ENCODE assay signal across 22 cellular contexts in genomic region chr16:46896314-46896968, GRCh38. TPM values are rescaled to one million over a fixed set of nuclear protein-coding genes. Genes with fewer than 3 reads are reported as not detected.
DNase-seq lines count a peak whose midpoint lies in the region; ATAC-seq and TF ChIP-seq lines count a peak whose summit lies in the region.
"Had no signal": no experiment of that assay in that cellular context is flagged by ENCODE, and none has a peak within 500 bp of the region (broad histone marks: within the 10 kb centered on the region; RNA-seq: fewer than 3 reads in every experiment).

No MANE protein-coding gene starts in this region.

- POLR2A ChIA-PET in WTC11 (lab: Charles Lee): interaction anchor here (0.5 to 0.7 kb wide), 3 partner anchors 14 to 1049 kb away, joined by 3 read pairs; no protein-coding TSS in a partner anchor

- H3K9me3 ChIP-seq in endodermal cell (ENCODE audit: control insufficient read depth, low read length) (no peaks in the 10 kb centered on the region), mesenchymal stem cell (ENCODE audit: control insufficient read depth, low read length) (no peaks in the 10 kb centered on the region), skeletal muscle tissue (ENCODE audit: control insufficient read depth in 3 of 3, low read length in 3 of 3) (no peaks in the 10 kb centered on the region), MG63 (no peaks in the 10 kb centered on the region)
- H3K9me3 ChIP-seq: Peyer's patch, upper lobe of left lung had no signal

- H3K27me3 ChIP-seq in endodermal cell (ENCODE audit: control insufficient read depth, insufficient read depth, low read length, poor library complexity, severe bottlenecking): no peaks in the 10 kb centered on the region
- no peaks in the 10 kb centered on the region for H3K27me3 ChIP-seq in mesenchymal stem cell (ENCODE audit: control insufficient read depth in 1 of 2, insufficient read depth in 1 of 2, low read length in 2 of 2)
- H3K27me3 ChIP-seq in skeletal muscle tissue (ENCODE audit: control insufficient read depth in 3 of 3, insufficient read depth in 3 of 3, low read length in 3 of 3): no peaks in the 10 kb centered on the region
- H3K27me3 ChIP-seq in MG63: no peaks in the 10 kb centered on the region
- H3K27me3 ChIP-seq: Peyer's patch, upper lobe of left lung had no signal

- no peak overlapping the region for H2BK5ac ChIP-seq in mesenchymal stem cell (ENCODE audit: low read depth, low read length, poor library complexity, severe bottlenecking)

- peaks cover 35% of the 10 kb centered on the region for H3K79me1 ChIP-seq in mesenchymal stem cell (replicated peaks; ENCODE audit: low read length, poor library complexity, severe bottlenecking)

- no peak overlapping the region for H2AK5ac ChIP-seq in mesenchymal stem cell (ENCODE audit: low read length, severe bottlenecking)

- TF ChIP-seq CTCF in WTC11 (IDR thresholded peaks at IDR 0.05): no peak
- no peak for TF ChIP-seq CTCF in endodermal cell (conservative IDR thresholded peaks at IDR 0.05)

- DNase-seq in WTC11 (ENCODE audit: low spot score): no peak
- DNase-seq in endodermal cell: no peak
- DNase-seq in mesenchymal stem cell: peak; percentile 3
- no peak for DNase-seq in MG63
- no peak for DNase-seq in NCI-H2081 (lab: John Stamatoyannopoulos, UW)
- no peak for DNase-seq in effector memory CD8-positive, alpha-beta T cell
- DNase-seq: activated CD4-positive, alpha-beta T cell treated with anti-CD3 and anti-CD28 coated beads, Interleukin-2, amount 50 U/mL, for 4 hours; activated naive CD4-positive, alpha-beta T cell treated with anti-CD3 and anti-CD28 coated beads for 36 hours; GF-D8; GM23248; NCI-H2081 treated with DMSO at 0.1 percent for 48 hours; NCI-H526 treated with DMSO at 0.1 percent for 48 hours; Peyer's patch; SW 1271 had no signal

- H3K27me3 Mint-ChIP-seq in WTC11 (ENCODE audit: low read depth) (no peaks in the 10 kb centered on the region), endodermal cell (ENCODE audit: insufficient read depth) (no peaks in the 10 kb centered on the region)
- peaks cover 0 to 7% of the 10 kb centered on the region in 2 donors for H3K27me3 Mint-ChIP-seq in effector memory CD8-positive, alpha-beta T cell
- H3K27me3 Mint-ChIP-seq: B cell; stimulated activated memory B cell treated with anti-CD40 and anti-IgM and Interleukin-4, amounts not matched to agents 10 μg/mL and 1 μg/mL and 100 μg/mL, for 72 hours had no signal

- H3K4ac ChIP-seq in mesenchymal stem cell (ENCODE audit: low read depth in 1 of 2, low read length in 2 of 2): no peak overlapping the region

- ATAC-seq in WTC11 (no peak), HG03565 (IDR thresholded peaks at IDR 0.05; ENCODE audit: unreplicated experiment) (no peak)
- no peak for ATAC-seq in effector memory CD8-positive, alpha-beta T cell (replicated peaks)
- ATAC-seq: stimulated activated memory B cell treated with anti-CD40 and anti-IgM and Interleukin-4, amounts not matched to agents 10 μg/mL and 1 μg/mL and 100 μg/mL, for 72 hours had no signal

- H3K4me1 Mint-ChIP-seq in WTC11: peaks cover 14% of the 10 kb centered on the region
- peaks cover 12% of the 10 kb centered on the region for H3K4me1 Mint-ChIP-seq in endodermal cell
- no peaks in the 10 kb centered on the region for H3K4me1 Mint-ChIP-seq in effector memory CD8-positive, alpha-beta T cell (ENCODE audit: low read depth in 2 of 2)
- H3K4me1 Mint-ChIP-seq: B cell; stimulated activated memory B cell treated with anti-CD40 and anti-IgM and Interleukin-4, amounts not matched to agents 10 μg/mL and 1 μg/mL and 100 μg/mL, for 72 hours had no signal

- no peak overlapping the region for H2BK120ac ChIP-seq in mesenchymal stem cell (ENCODE audit: low read depth, low read length)

- H3K9ac ChIP-seq in endodermal cell (ENCODE audit: extremely low read depth, low read length, poor library complexity, severe bottlenecking): peak overlapping the region; percentile 22
- H3K9ac ChIP-seq in mesenchymal stem cell (ENCODE audit: low read length): peak overlapping the region; percentile 1
- H3K9ac ChIP-seq in skeletal muscle tissue (ENCODE audit: low read depth in 1 of 3, low read length in 3 of 3): peak overlapping the region; percentile 45 to 79 (median 51)
- H3K9ac ChIP-seq: GM23248 had no signal

- peaks cover 36% of the 10 kb centered on the region for H3K36me3 Mint-ChIP-seq in WTC11
- H3K36me3 Mint-ChIP-seq in endodermal cell (ENCODE audit: low read depth): peaks cover 41% of the 10 kb centered on the region
- no peaks in the 10 kb centered on the region for H3K36me3 Mint-ChIP-seq in effector memory CD8-positive, alpha-beta T cell (ENCODE audit: insufficient read depth)
- H3K36me3 Mint-ChIP-seq: stimulated activated memory B cell treated with anti-CD40 and anti-IgM and Interleukin-4, amounts not matched to agents 10 μg/mL and 1 μg/mL and 100 μg/mL, for 72 hours had no signal

- WGBS in endodermal cell (ENCODE audit: insufficient coverage in 1 of 2, insufficient read length in 1 of 2), 2 experiments: 92 to 94% methylated on average over 4 to 7 of the region's 7 CpGs
- 76% methylated on average over 5 of the region's 7 CpGs for WGBS in mesenchymal stem cell

- peak overlapping the region; percentile 57 for H3K27ac Mint-ChIP-seq in WTC11
- H3K27ac Mint-ChIP-seq in endodermal cell: peak overlapping the region; percentile 30
- no peak overlapping the region for H3K27ac Mint-ChIP-seq in effector memory CD8-positive, alpha-beta T cell
- H3K27ac Mint-ChIP-seq: activated naive CD4-positive, alpha-beta T cell treated with anti-CD3 and anti-CD28 coated beads for 36 hours; B cell; mesothelial cell of epicardium; stimulated activated memory B cell treated with anti-CD40 and anti-IgM and Interleukin-4, amounts not matched to agents 10 μg/mL and 1 μg/mL and 100 μg/mL, for 72 hours had no signal

- no peak overlapping the region for H3K4me3 Mint-ChIP-seq in WTC11
- no peak overlapping the region for H3K4me3 Mint-ChIP-seq in endodermal cell
- no peak overlapping the region for H3K4me3 Mint-ChIP-seq in effector memory CD8-positive, alpha-beta T cell
- H3K4me3 Mint-ChIP-seq: activated naive CD4-positive, alpha-beta T cell treated with anti-CD3 and anti-CD28 coated beads for 36 hours; B cell; mesothelial cell of epicardium; stimulated activated memory B cell treated with anti-CD40 and anti-IgM and Interleukin-4, amounts not matched to agents 10 μg/mL and 1 μg/mL and 100 μg/mL, for 72 hours had no signal

- peak overlapping the region; percentile 32 for H3K4me3 ChIP-seq in endodermal cell (ENCODE audit: low read length)
- no peak overlapping the region for H3K4me3 ChIP-seq in mesenchymal stem cell (ENCODE audit: insufficient read depth in 1 of 2, low read depth in 1 of 2, low read length in 2 of 2)
- peak overlapping the region in 2 of 3 donors; percentile 9 to 49 for H3K4me3 ChIP-seq in skeletal muscle tissue (ENCODE audit: low read length in 3 of 3)
- no peak overlapping the region for H3K4me3 ChIP-seq in MG63
- H3K4me3 ChIP-seq: GM23248, Peyer's patch, smooth muscle cell, upper lobe of left lung had no signal

- H2BK12ac ChIP-seq in mesenchymal stem cell (ENCODE audit: low read length in 2 of 2): peak overlapping the region in 1 of 2 experiments; percentile 37

- H3K9me3 Mint-ChIP-seq in WTC11 (no peaks in the 10 kb centered on the region), endodermal cell (no peaks in the 10 kb centered on the region)
- no peaks in the 10 kb centered on the region for H3K9me3 Mint-ChIP-seq in effector memory CD8-positive, alpha-beta T cell
- H3K9me3 Mint-ChIP-seq: activated naive CD4-positive, alpha-beta T cell treated with anti-CD3 and anti-CD28 coated beads for 36 hours; mesothelial cell of epicardium; stimulated activated memory B cell treated with anti-CD40 and anti-IgM and Interleukin-4, amounts not matched to agents 10 μg/mL and 1 μg/mL and 100 μg/mL, for 72 hours had no signal

- no peak overlapping the region for H3K23ac ChIP-seq in mesenchymal stem cell (ENCODE audit: low read length in 2 of 2)

- H2AFZ ChIP-seq in mesenchymal stem cell (ENCODE audit: low read depth, low read length): no peak overlapping the region
- H2AFZ ChIP-seq: GM23248 had no signal

- peaks cover 10% of the 10 kb centered on the region for H3K4me1 ChIP-seq in endodermal cell (ENCODE audit: control insufficient read depth, insufficient read depth, low read length)
- H3K4me1 ChIP-seq in mesenchymal stem cell (ENCODE audit: control insufficient read depth, insufficient read depth, low read depth, low read length): peaks cover 25% of the 10 kb centered on the region
- peaks cover 50 to 58% (median 55%) of the 10 kb centered on the region in 3 donors for H3K4me1 ChIP-seq in skeletal muscle tissue (ENCODE audit: control insufficient read depth in 3 of 3, insufficient read depth in 3 of 3, low read length in 3 of 3)
- H3K4me1 ChIP-seq: Peyer's patch had no signal

- CTCF ChIA-PET in WTC11 (lab: Charles Lee): interaction anchor here (0.6 to 1.1 kb wide), 2 partner anchors 12 to 42 kb away, joined by 4 to 11 read pairs; no protein-coding TSS in a partner anchor

- no peak overlapping the region for H4K8ac ChIP-seq in mesenchymal stem cell (ENCODE audit: low read length)

- H4K91ac ChIP-seq in mesenchymal stem cell (ENCODE audit: low read length): no peak overlapping the region

- H3K4me2 ChIP-seq in mesenchymal stem cell (ENCODE audit: low read length, poor library complexity, severe bottlenecking): no peak overlapping the region
- H3K4me2 ChIP-seq: smooth muscle cell had no signal

- peak overlapping the region in 1 of 2 experiments; percentile 14 for H3K14ac ChIP-seq in mesenchymal stem cell (ENCODE audit: low read length in 2 of 2)

- H3K27ac ChIP-seq in endodermal cell (ENCODE audit: low read depth, low read length) (no peak overlapping the region), mesenchymal stem cell (ENCODE audit: low read length, poor library complexity, severe bottlenecking) (no peak overlapping the region), skeletal muscle tissue (ENCODE audit: low read depth, low read length) (peak overlapping the region; percentile 88)
- H3K27ac ChIP-seq: epithelial cell of prostate, GM23248, Peyer's patch, upper lobe of left lung had no signal

- no peak overlapping the region for H3K18ac ChIP-seq in mesenchymal stem cell (ENCODE audit: low read depth in 1 of 2, low read length in 2 of 2)

- H3K36me3 ChIP-seq in endodermal cell (ENCODE audit: control insufficient read depth, insufficient read depth, low read length) (peaks cover 45% of the 10 kb centered on the region), mesenchymal stem cell (ENCODE audit: control insufficient read depth in 1 of 2, insufficient read depth in 2 of 2, low read depth in 1 of 2, low read length in 2 of 2) (peaks cover 5 to 44% of the 10 kb centered on the region in 2 experiments), skeletal muscle tissue (ENCODE audit: control insufficient read depth in 3 of 3, insufficient read depth in 3 of 3, low read length in 3 of 3) (peaks cover 0 to 10% (median 7%) of the 10 kb centered on the region in 3 donors), MG63 (peaks cover 73% of the 10 kb centered on the region)
- H3K36me3 ChIP-seq: Peyer's patch had no signal

- no peak overlapping the region for H2BK15ac ChIP-seq in mesenchymal stem cell (ENCODE audit: low read depth, poor library complexity, severe bottlenecking)

RNA-seq across cellular contexts. Expression of gene GPT2, which starts 12.3 kb away (rescaled TPM):
- 61.0 to 81.8 TPM (median 63.1 TPM) in 3 replicates for total RNA-seq in WTC11 (2021)
- 10 to 100 TPM; 44.1 to 65.5 TPM for total RNA-seq in endodermal cell
- 38.0 TPM for polyA plus RNA-seq in endodermal cell (2013, experiment 1 of 2)
- polyA plus RNA-seq in endodermal cell (2013, experiment 2 of 2): 30.3 TPM
- polyA plus RNA-seq in mesenchymal stem cell (2013, experiment 1 of 2): 6.0 TPM
- 6.8 TPM for polyA plus RNA-seq in mesenchymal stem cell (2013, experiment 2 of 2)
- 15.7 TPM for total RNA-seq in skeletal muscle tissue
- 62.7 and 67.1 TPM in 2 replicates for total RNA-seq in MG63 (2014; rRNA removed; shearing (Covaris generic); ENCODE audit: low replicate concordance)

Comparison
In these comparisons a context has a peak if more than half of its experiments do, and no peak if none do; other contexts are left out.
1. H3K27ac Mint-ChIP-seq: peak in WTC11 (single experiment) and endodermal cell (single experiment); none in effector memory CD8-positive, alpha-beta T cell (0 of 2).
2. H3K4me3 ChIP-seq: peak in endodermal cell (single experiment) and skeletal muscle tissue (2 of 3); none in mesenchymal stem cell (0 of 2) and MG63 (single experiment).
3. H3K9ac ChIP-seq: peak in every context shown above with its lines; median percentile 51 in skeletal muscle tissue; 22 in endodermal cell; 1 in mesenchymal stem cell.